ENCODE assay signal across 1 cellular context in genomic region chr15:87348746-87349145, GRCh38.
TF ChIP-seq lines count a peak whose summit lies in the region.

No MANE protein-coding gene starts in this region.

TF ChIP-seq in IMR-90, 13 proteins besides CTCF, POLR2A, EP300 and RAD21 (continued from another document):
- TF ChIP-seq MAZ (IDR thresholded peaks at IDR 0.05; ENCODE audit: borderline replicate concordance, low read depth, low read length) (no peak), USF2 (IDR thresholded peaks at IDR 0.05; ENCODE audit: low read depth, low read length) (no peak), RCOR1 (IDR thresholded peaks at IDR 0.05; ENCODE audit: insufficient replicate concordance, low read length) (peak; percentile 76), MAFK (IDR thresholded peaks at IDR 0.05; ENCODE audit: low read depth, low read length) (no peak), BHLHE40 (IDR thresholded peaks at IDR 0.05; ENCODE audit: low read depth, low read length) (peak; percentile 91), FOS (IDR thresholded peaks at IDR 0.05; ENCODE audit: low read depth, low read length) (peak; percentile 83)
